In genomic region chr11:16167706-16168487, GRCh38 we compare ENCODE assay signal across 22 cellular contexts.
A peak's percentile ranks its signal among the peaks of the same experiment; 100 is the strongest.
DNase-seq lines count a peak whose midpoint lies in the region; ATAC-seq, FAIRE-seq and TF ChIP-seq lines count a peak whose summit lies in the region.
"Had no signal": no experiment of that assay in that cellular context is flagged by ENCODE, and none has a peak within 500 bp of the region (broad histone marks: within the 10 kb centered on the region; RNA-seq: fewer than 3 reads in every experiment).

No MANE protein-coding gene starts in this region.

- no peak for ATAC-seq in K562
- ATAC-seq in aorta (ENCODE audit: low FRiP score): no peak
- ATAC-seq in GM18907 (IDR thresholded peaks at IDR 0.05; ENCODE audit: unreplicated experiment): no peak

- DNase-seq in NCI-H226 (peak; percentile 67), K562 (ENCODE audit: extremely low read depth in 1 of 4, low spot score in 3 of 4) (no peak), RWPE1 (ENCODE audit: low spot score) (no peak), aorta (no peak)
- DNase-seq: ACHN; BE2C; C1 segment of cervical spinal cord; CD4-positive, CD25-positive, alpha-beta regulatory T cell; CD8-positive, alpha-beta memory T cell; COR-L47; DMS 273 treated with DMSO at 0.1 percent for 48 hours; DMS53; DND-41; EL; GOT3; H9 had no signal

- H3K4me1 ChIP-seq in K562 (replicated peaks in 1 of 2; ENCODE audit: control insufficient read depth in 2 of 2, insufficient read depth in 2 of 2, low read length in 2 of 2): 0 out of 5 replicates have a peak, but pooled peaks cover 0 to 2% of the 10 kb centered on the region in 2 experiments
- H3K4me1 ChIP-seq in aorta (ENCODE audit: control insufficient read depth in 1 of 2, insufficient read depth in 2 of 2, low read length in 2 of 2): no peaks in the 10 kb centered on the region
- H3K4me1 ChIP-seq: BE2C had no signal

- no peak overlapping the region for H3K4me2 ChIP-seq in K562 (ENCODE audit: insufficient read depth, low read length)

- no peaks in the 10 kb centered on the region for H4K20me1 ChIP-seq in K562 (replicated peaks; ENCODE audit: control insufficient read depth, insufficient read depth, low read length)

- no peak for FAIRE-seq in K562 (lab: Jason Lieb, UNC)
- peak; percentile 30 for FAIRE-seq in islet of Langerhans (lab: Jason Lieb, UNC)
- FAIRE-seq: A204.1, GM12892, GM18507, HTR-8/SVneo had no signal

- H3K79me2 ChIP-seq in K562 (ENCODE audit: control insufficient read depth, insufficient read depth, low read length): no peaks in the 10 kb centered on the region

- H2AFZ ChIP-seq in K562 (ENCODE audit: low read depth, low read length): no peak overlapping the region

- no peaks in the 10 kb centered on the region for H3K9me1 ChIP-seq in K562 (ENCODE audit: control insufficient read depth, insufficient read depth, low read length)

- WGBS in K562 (ENCODE audit: insufficient coverage, low coverage, missing lambda C conversion rate): 84% methylated on average over 3 of the region's 3 CpGs
- 83 to 86% methylated on average over 3 of the region's 3 CpGs for WGBS in aorta, 2 donors

- TF ChIP-seq CTCF in K562 (IDR thresholded peaks at IDR 0.05 in 2 of 3, conservative IDR thresholded peaks at IDR 0.05 in 1 of 3; ENCODE audit: insufficient read depth in 2 of 3, low read depth in 1 of 3, low read length in 3 of 3): no peak
- TF ChIP-seq CTCF in RWPE1 (conservative IDR thresholded peaks at IDR 0.05; ENCODE audit: low read depth): no peak

- TF ChIP-seq RAD21 in K562 (CRISPR knock-in tag; conservative IDR thresholded peaks at IDR 0.05 in 1 of 2, IDR thresholded peaks at IDR 0.05 in 1 of 2): no peak

- H3K9me3 ChIP-seq in K562 (replicated peaks; ENCODE audit: control insufficient read depth, insufficient read depth, low read depth, low read length) (no peaks in the 10 kb centered on the region), aorta (ENCODE audit: control insufficient read depth, low read length) (no peaks in the 10 kb centered on the region)
- H3K9me3 ChIP-seq: BE2C had no signal

- no peak for TF ChIP-seq EP300 in K562 (IDR thresholded peaks at IDR 0.05; ENCODE audit: low read length)

- in situ Hi-C loops in K562 (cut with MboI): no loop called here

- H3K27me3 ChIP-seq in K562 (ENCODE audit: control insufficient read depth in 2 of 2, insufficient read depth in 2 of 2, low read length in 2 of 2) (no peaks in the 10 kb centered on the region), aorta (ENCODE audit: control insufficient read depth in 1 of 2, insufficient read depth in 2 of 2, low read length in 1 of 2) (no peaks in the 10 kb centered on the region)
- H3K27me3 ChIP-seq: BE2C had no signal

- CTCF ChIA-PET in K562 (lab: Yijun Ruan, JAX; ENCODE audit: low intra/inter-chr PET ratio) (no interaction called here), RWPE1 (lab: Yijun Ruan, JAX) (no interaction called here)

- H3K4me3 ChIP-seq in K562 (no peak overlapping the region), aorta (ENCODE audit: low read length in 2 of 2) (no peak overlapping the region)

- no peak overlapping the region for H3K9ac ChIP-seq in K562 (ENCODE audit: insufficient read depth in 1 of 2, low read depth in 2 of 2, low read length in 2 of 2)

- H3K36me3 ChIP-seq in K562 (ENCODE audit: control insufficient read depth, insufficient read depth, low read length) (no peaks in the 10 kb centered on the region), aorta (ENCODE audit: control insufficient read depth in 1 of 2, insufficient read depth in 2 of 2, low read length in 1 of 2) (no peaks in the 10 kb centered on the region)
- H3K36me3 ChIP-seq: BE2C had no signal

- TF ChIP-seq POLR2A in K562 (conservative IDR thresholded peaks at IDR 0.05): no peak

- POLR2A ChIA-PET in K562 (lab: Yijun Ruan, JAX): no interaction called here
- POLR2A ChIA-PET in RWPE1 (lab: Yijun Ruan, JAX; ENCODE audit: low non-redundant PET): no interaction called here

- intact Hi-C loops in K562 (cut with micrococcal nuclease): no loop called here
- intact Hi-C loops in aorta (cut with DNase I): no loop called here

- H3K27ac ChIP-seq in K562 (ENCODE audit: extremely low read depth, low read depth, low read length) (no peak overlapping the region), RWPE1 (no peak overlapping the region), aorta (ENCODE audit: low read depth in 1 of 2, low read length in 2 of 2) (no peak overlapping the region)

- no TSS peak for BruUV-seq in K562 (replicated peaks; lab: Mats Ljungman, UMichigan)

TF ChIP-seq in K562, 482 proteins besides CTCF, POLR2A, EP300 and RAD21:
- TF ChIP-seq AFF1 (IDR thresholded peaks at IDR 0.05; ENCODE audit: low read depth in 1 of 2, partially characterized antibody in 2 of 2) (no peak), ATF7 (IDR thresholded peaks at IDR 0.05) (peak; percentile 35; the same call in 1 of the 2 replicates), ZNF75A (CRISPR knock-in tag; IDR thresholded peaks at IDR 0.05) (no peak)
- TF ChIP-seq, protein P1, sequence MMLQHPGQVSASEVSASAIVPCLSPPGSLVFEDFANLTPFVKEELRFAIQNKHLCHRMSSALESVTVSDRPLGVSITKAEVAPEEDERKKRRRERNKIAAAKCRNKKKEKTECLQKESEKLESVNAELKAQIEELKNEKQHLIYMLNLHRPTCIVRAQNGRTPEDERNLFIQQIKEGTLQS (IDR thresholded peaks at IDR 0.05): peak; percentile 75
- TF ChIP-seq, protein P1 (CRISPR knock-in tag; conservative IDR thresholded peaks at IDR 0.05): no peak
